18 cellular contexts compared by ENCODE assay signal in genomic region chr3:45758871-45759270, GRCh38. TPM values are rescaled to one million over a fixed set of nuclear protein-coding genes. Genes with fewer than 3 reads are reported as not detected.
DNase-seq lines count a peak whose midpoint lies in the region; ATAC-seq, FAIRE-seq and TF ChIP-seq lines count a peak whose summit lies in the region.
"Had no signal": no experiment of that assay in that cellular context is flagged by ENCODE, and none has a peak within 500 bp of the region (broad histone marks: within the 10 kb centered on the region; RNA-seq: fewer than 3 reads in every experiment).

No MANE protein-coding gene starts in this region.

- H4K5ac ChIP-seq in mesendoderm (ENCODE audit: low read length) = no peak overlapping the region

- DNase-seq in HepG2 (ENCODE audit: low spot score) (no peak), right lobe of liver (no peak), endodermal cell (peak; percentile 41), mesendoderm (no peak), PC-9 (no peak)
- no peak for DNase-seq in activated CD8-positive, alpha-beta memory T cell treated with anti-CD3 and anti-CD28 coated beads for 24 hours
- DNase-seq: C1 segment of cervical spinal cord; Calu3; CD4-positive, alpha-beta T cell; DMS 273 treated with DMSO at 0.1 percent for 48 hours had no signal

- no peak for FAIRE-seq in HepG2 (lab: Jason Lieb, UNC)
- FAIRE-seq: A549, H54 had no signal

- no peak overlapping the region for H3K23ac ChIP-seq in mesendoderm (ENCODE audit: low read length)

- H3K9ac ChIP-seq in HepG2 (ENCODE audit: insufficient read depth, low read depth, low read length) (no peak overlapping the region), endodermal cell (ENCODE audit: extremely low read depth, low read length, poor library complexity, severe bottlenecking) (no peak overlapping the region), mesendoderm (ENCODE audit: low read length) (no peak overlapping the region)

- WGBS in HepG2 (ENCODE audit: low lambda C conversion rate) = 31% methylated on average over 9 of the region's 16 CpGs
- WGBS in right lobe of liver (ENCODE audit: insufficient coverage, low coverage, low lambda C conversion rate, missing lambda C conversion rate) = no CpG with 5 or more reads among the region's 16 CpGs
- 94 to 95% methylated on average over 7 to 16 of the region's 16 CpGs for WGBS in endodermal cell (ENCODE audit: insufficient coverage in 1 of 2, insufficient read length in 1 of 2), 2 experiments
- no CpG with 5 or more reads among the region's 16 CpGs for WGBS in mesendoderm (ENCODE audit: extremely low coverage, insufficient coverage, low lambda C conversion rate)

- CTCF ChIA-PET in HepG2 (lab: Yijun Ruan, JAX; ENCODE audit: low intra/inter-chr PET ratio, low total read pairs) (no interaction called here), PC-9 (lab: Charles Lee) (interaction anchor here (0.9 kb wide), 1 partner anchor 319 kb away, joined by 3 read pairs; no protein-coding TSS in a partner anchor)

- H3K4me1 Mint-ChIP-seq in endodermal cell = peaks cover 30% of the 10 kb centered on the region
- H3K4me1 Mint-ChIP-seq: IgD-negative memory B cell had no signal

- no peak overlapping the region for H2AK5ac ChIP-seq in mesendoderm (ENCODE audit: low read length)

- POLR2A ChIA-PET in HepG2 (lab: Yijun Ruan, JAX) = no interaction called here
- POLR2A ChIA-PET in PC-9 (lab: Charles Lee; ENCODE audit: unreplicated experiment) = no interaction called here

- no peak for TF ChIP-seq RAD21 in HepG2 (CRISPR knock-in tag; IDR thresholded peaks at IDR 0.05)

- H2AFZ ChIP-seq in HepG2 (ENCODE audit: low read length) = no peak overlapping the region
- H2AFZ ChIP-seq in PC-9 = no peak overlapping the region

- H3K4ac ChIP-seq in mesendoderm (ENCODE audit: low read depth, low read length) = no peak overlapping the region

- no peaks in the 10 kb centered on the region for H3K36me3 ChIP-seq in HepG2 (replicated peaks in 1 of 2; ENCODE audit: control insufficient read depth in 1 of 2, insufficient read depth in 2 of 2, low read length in 2 of 2)
- no peaks in the 10 kb centered on the region for H3K36me3 ChIP-seq in right lobe of liver
- peaks cover 8% of the 10 kb centered on the region for H3K36me3 ChIP-seq in endodermal cell (ENCODE audit: control insufficient read depth, insufficient read depth, low read length)
- no peaks in the 10 kb centered on the region for H3K36me3 ChIP-seq in mesendoderm (ENCODE audit: control insufficient read depth, insufficient read depth, low read length)
- H3K36me3 ChIP-seq in PC-9 (ENCODE audit: low read depth) = no peaks in the 10 kb centered on the region

- H3K4me3 Mint-ChIP-seq in endodermal cell = no peak overlapping the region
- H3K4me3 Mint-ChIP-seq: CD4-positive, alpha-beta T cell; IgD-negative memory B cell had no signal

- peak overlapping the region; percentile 17 for H3K56ac ChIP-seq in mesendoderm (ENCODE audit: low read length)

- TF ChIP-seq CTCF in HepG2 (CRISPR knock-in tag; IDR thresholded peaks at IDR 0.05) (no peak), right lobe of liver (IDR thresholded peaks at IDR 0.05) (no peak), endodermal cell (conservative IDR thresholded peaks at IDR 0.05) (no peak), PC-9 (conservative IDR thresholded peaks at IDR 0.05) (no peak)

- peaks cover 7% of the 10 kb centered on the region for H3K36me3 Mint-ChIP-seq in endodermal cell (ENCODE audit: low read depth)
- H3K36me3 Mint-ChIP-seq: IgD-negative memory B cell had no signal

- no peak overlapping the region for H2BK5ac ChIP-seq in mesendoderm (ENCODE audit: low read length)

- H3K4me1 ChIP-seq in HepG2 (ENCODE audit: insufficient read depth, low read length) (peaks cover 6% of the 10 kb centered on the region; the same call in 1 of the 2 replicates), right lobe of liver (peaks cover 0 to 14% (median 4%) of the 10 kb centered on the region in 4 donors), endodermal cell (ENCODE audit: control insufficient read depth, insufficient read depth, low read length) (peaks cover 22% of the 10 kb centered on the region), mesendoderm (ENCODE audit: control insufficient read depth, low read depth, low read length) (peaks cover 2% of the 10 kb centered on the region), PC-9 (replicated peaks; ENCODE audit: insufficient read depth) (no peaks in the 10 kb centered on the region)
- H3K4me1 ChIP-seq: A549 had no signal

- no peaks in the 10 kb centered on the region for H3K9me3 ChIP-seq in HepG2 (ENCODE audit: low read length)
- H3K9me3 ChIP-seq in right lobe of liver = no peaks in the 10 kb centered on the region
- H3K9me3 ChIP-seq in endodermal cell (ENCODE audit: control insufficient read depth, low read length) = no peaks in the 10 kb centered on the region
- H3K9me3 ChIP-seq in PC-9 (ENCODE audit: insufficient read depth, low read depth) = no peaks in the 10 kb centered on the region
- H3K9me3 ChIP-seq: A549 had no signal

- H3K79me1 ChIP-seq in mesendoderm (ENCODE audit: low read length) = no peaks in the 10 kb centered on the region

- H3K4me3 ChIP-seq in HepG2 (replicated peaks in 1 of 3; ENCODE audit: insufficient read depth in 1 of 3, low read depth in 2 of 3, low read length in 3 of 3) (no peak overlapping the region), right lobe of liver (no peak overlapping the region), endodermal cell (ENCODE audit: low read length) (no peak overlapping the region), mesendoderm (ENCODE audit: low read length) (no peak overlapping the region), PC-9 (no peak overlapping the region)
- H3K4me3 ChIP-seq: A549 had no signal

- ATAC-seq in HepG2 (peak; percentile 10; the same call in 1 of the 3 replicates), right lobe of liver (no peak), HG02852 (IDR thresholded peaks at IDR 0.05; ENCODE audit: unreplicated experiment) (no peak), HG03342 (IDR thresholded peaks at IDR 0.05; ENCODE audit: unreplicated experiment) (no peak)
- ATAC-seq: A549, HCT116 had no signal

- H2BK15ac ChIP-seq in mesendoderm (replicated peaks; ENCODE audit: low read depth) = no peak overlapping the region

- H4K20me1 ChIP-seq in HepG2 (ENCODE audit: insufficient read depth, low read length) (no peaks in the 10 kb centered on the region), PC-9 (ENCODE audit: insufficient read depth) (no peaks in the 10 kb centered on the region)

- H3K9me3 Mint-ChIP-seq in endodermal cell = no peaks in the 10 kb centered on the region
- H3K9me3 Mint-ChIP-seq: CD4-positive, alpha-beta T cell; IgD-negative memory B cell had no signal

- TF ChIP-seq EP300 in HepG2 (IDR thresholded peaks at IDR 0.05; ENCODE audit: low read depth in 2 of 2, low read length in 2 of 2) (no peak), HepG2 (CRISPR knock-in tag; IDR thresholded peaks at IDR 0.05; ENCODE audit: borderline replicate concordance) (no peak)

- TF ChIP-seq POLR2A in HepG2 (IDR thresholded peaks at IDR 0.05; ENCODE audit: insufficient read depth in 1 of 2, low read depth in 2 of 2, low read length in 2 of 2) (no peak), right lobe of liver (IDR thresholded peaks at IDR 0.05) (no peak)

- no peak overlapping the region for H3K27ac ChIP-seq in HepG2 (ENCODE audit: extremely low read length, insufficient read depth, low read length)
- H3K27ac ChIP-seq in right lobe of liver = no peak overlapping the region
- no peak overlapping the region for H3K27ac ChIP-seq in endodermal cell (ENCODE audit: low read depth, low read length)
- H3K27ac ChIP-seq in mesendoderm (ENCODE audit: low read depth, low read length) = no peak overlapping the region
- no peak overlapping the region for H3K27ac ChIP-seq in PC-9
- H3K27ac ChIP-seq: A549 had no signal

- intact Hi-C loops in HepG2 (cut with micrococcal nuclease; ENCODE audit: unreplicated experiment) (no loop called here), right lobe of liver (cut with DNase I) (no loop called here), PC-9 (cut with micrococcal nuclease; ENCODE audit: unreplicated experiment) (no loop called here)

- H3K27me3 ChIP-seq in HepG2 (ENCODE audit: control insufficient read depth in 1 of 2, insufficient read depth in 2 of 2, low read length in 2 of 2) (peaks cover 2 to 54% of the 10 kb centered on the region in 2 experiments), right lobe of liver (no peaks in the 10 kb centered on the region), endodermal cell (ENCODE audit: control insufficient read depth, insufficient read depth, low read length, poor library complexity, severe bottlenecking) (no peaks in the 10 kb centered on the region), mesendoderm (ENCODE audit: insufficient read depth, low read length, poor library complexity) (no peaks in the 10 kb centered on the region), PC-9 (ENCODE audit: insufficient read depth, low read depth) (no peaks in the 10 kb centered on the region)

- in situ Hi-C loops in HepG2 (cut with HindIII; ENCODE audit: extremely low pct_ligation_motif_present, low pct_unique_long_range_greater_than_20kb) = no loop called here

- no peaks in the 10 kb centered on the region for H3K79me2 ChIP-seq in HepG2 (ENCODE audit: insufficient read depth, low read length)
- no peaks in the 10 kb centered on the region for H3K79me2 ChIP-seq in mesendoderm (ENCODE audit: control insufficient read depth, insufficient read depth, low read length)
- no peaks in the 10 kb centered on the region for H3K79me2 ChIP-seq in PC-9 (ENCODE audit: low read depth)

- BruUV-seq in HepG2 (replicated peaks; lab: Mats Ljungman, UMichigan) (no TSS peak), PC-9 (replicated peaks; lab: Mats Ljungman, UMichigan) (no TSS peak)

- no peak overlapping the region for H4K8ac ChIP-seq in mesendoderm (ENCODE audit: low read depth, low read length)

- H3K18ac ChIP-seq in mesendoderm (ENCODE audit: low read length) = no peak overlapping the region

- H3K4me2 ChIP-seq in HepG2 (ENCODE audit: low read depth, low read length) (no peak overlapping the region), mesendoderm (ENCODE audit: low read length) (no peak overlapping the region), PC-9 (no peak overlapping the region)
- H3K4me2 ChIP-seq: A549 had no signal

- no peak overlapping the region for H3K27ac Mint-ChIP-seq in endodermal cell
- H3K27ac Mint-ChIP-seq: CD4-positive, alpha-beta T cell; IgD-negative memory B cell had no signal

- H3K9me2 ChIP-seq in PC-9 (ENCODE audit: insufficient read depth) = no peaks in the 10 kb centered on the region

- H3K27me3 Mint-ChIP-seq in endodermal cell (ENCODE audit: insufficient read depth) = no peaks in the 10 kb centered on the region
- H3K27me3 Mint-ChIP-seq: CD4-positive, alpha-beta T cell had no signal

- no peaks in the 10 kb centered on the region for H3F3A ChIP-seq in PC-9 (ENCODE audit: insufficient read depth, low read depth)

- H2BK120ac ChIP-seq in mesendoderm (ENCODE audit: low read depth, low read length) = no peak overlapping the region

RNA-seq across cellular contexts. Expression of gene SLC6A20, which starts 37.5 kb away (rescaled TPM):
- not detected in 2 replicates for total RNA-seq in HepG2 (2016; rRNA removed; fragmentation: Illumina TruSeq; extraction: Trizol)
- total RNA-seq in HepG2 (2016; cell fraction: cytosol; rRNA removed; fragmentation: Illumina TruSeq; extraction: Trizol; ENCODE audit: low read depth) = not detected in 2 replicates
- not detected in 2 replicates for total RNA-seq in HepG2 (2016; cell fraction: insoluble cytoplasmic fraction; rRNA removed; fragmentation: Illumina TruSeq; extraction: Trizol)
- total RNA-seq in HepG2 (2016; cell fraction: membrane; rRNA removed; fragmentation: Illumina TruSeq; extraction: Trizol) = not detected in 2 replicates
- not detected in 2 replicates for total RNA-seq in HepG2 (2016; cell fraction: nucleus; rRNA removed; fragmentation: Illumina TruSeq; extraction: Trizol)
- polyA plus RNA-seq in HepG2 (2011; rRNA removed) = 0.04 TPM in 1 of 2 replicates, not detected in the other
- polyA plus RNA-seq in HepG2 (2011; cell fraction: cytosol; rRNA removed) = not detected in 2 replicates
- polyA plus RNA-seq in HepG2 (2011; cell fraction: nucleus; rRNA removed) = not detected in 2 replicates
- not detected in 2 replicates for polyA plus RNA-seq in HepG2 (2012)
- not detected in 2 replicates for polyA plus RNA-seq in HepG2 (2016; cell fraction: cytosol; fragmentation: Illumina TruSeq; extraction: Trizol; ENCODE audit: low read depth)
- polyA plus RNA-seq in HepG2 (2016; cell fraction: insoluble cytoplasmic fraction; fragmentation: Illumina TruSeq; extraction: Trizol; ENCODE audit: low read depth) = not detected in 2 replicates
- not detected in 2 replicates for polyA plus RNA-seq in HepG2 (2016; cell fraction: membrane; fragmentation: Illumina TruSeq; extraction: Trizol; ENCODE audit: low read depth)
- polyA plus RNA-seq in HepG2 (2016; cell fraction: nucleus; fragmentation: Illumina TruSeq; extraction: Trizol; ENCODE audit: insufficient read depth, low read depth) = not detected in 2 replicates
- not detected in 2 replicates for polyA minus RNA-seq in HepG2 (2011; rRNA and poly(A)+ RNA removed; ENCODE audit: low replicate concordance)
- not detected in 2 replicates for polyA minus RNA-seq in HepG2 (2011; cell fraction: cytosol; rRNA and poly(A)+ RNA removed)
- polyA minus RNA-seq in HepG2 (2011; cell fraction: nucleus; rRNA and poly(A)+ RNA removed) = not detected in 2 replicates
- under 1 TPM in 3 of 6 experiments, not detected in 3; 0.07 to 0.21 (median 0.12) TPM for total RNA-seq in right lobe of liver
- total RNA-seq in endodermal cell = 1 to 10 TPM in 1 of 2 donors, under 1 TPM in 1; 0.29 to 1.5 TPM
- 0.18 TPM for polyA plus RNA-seq in endodermal cell (2013, experiment 1 of 2)
- 0.46 TPM for polyA plus RNA-seq in endodermal cell (2013, experiment 2 of 2)
- 0.03 TPM for polyA plus RNA-seq in mesendoderm (2013, experiment 1 of 2)
- 0.03 TPM for polyA plus RNA-seq in mesendoderm (2013, experiment 2 of 2)
- not detected in 2 replicates for total RNA-seq in PC-9 (2021)
- total RNA-seq: CD4-positive, alpha-beta T cell; Daoy had no signal
- polyA plus RNA-seq: A549, AG04450 had no signal
